In genomic region chr1:32111789-32112188, GRCh38 we compare ENCODE assay signal across 1 cellular context.
A peak's percentile ranks its signal among the peaks of the same experiment; 100 is the strongest.
TF ChIP-seq lines count a peak whose summit lies in the region.

No MANE protein-coding gene starts in this region.

TF ChIP-seq in K562, 482 proteins besides CTCF, POLR2A, EP300 and RAD21:
- no peak for TF ChIP-seq CBX1 (IDR thresholded peaks at IDR 0.05; ENCODE audit: low read depth)
- 0 out of 4 replicates have a peak, but pooled peaks of 1 of the 2 experiments have one; percentile 22 for TF ChIP-seq UBTF (IDR thresholded peaks at IDR 0.05; ENCODE audit: borderline replicate concordance in 1 of 2, low read depth in 2 of 2, low read length in 2 of 2)
- TF ChIP-seq WHSC1 (IDR thresholded peaks at IDR 0.05; ENCODE audit: low read length) = no peak
- no peak for TF ChIP-seq ZBTB1 (CRISPR knock-in tag; IDR thresholded peaks at IDR 0.05; ENCODE audit: borderline replicate concordance, low read depth)
- TF ChIP-seq, protein P1, sequence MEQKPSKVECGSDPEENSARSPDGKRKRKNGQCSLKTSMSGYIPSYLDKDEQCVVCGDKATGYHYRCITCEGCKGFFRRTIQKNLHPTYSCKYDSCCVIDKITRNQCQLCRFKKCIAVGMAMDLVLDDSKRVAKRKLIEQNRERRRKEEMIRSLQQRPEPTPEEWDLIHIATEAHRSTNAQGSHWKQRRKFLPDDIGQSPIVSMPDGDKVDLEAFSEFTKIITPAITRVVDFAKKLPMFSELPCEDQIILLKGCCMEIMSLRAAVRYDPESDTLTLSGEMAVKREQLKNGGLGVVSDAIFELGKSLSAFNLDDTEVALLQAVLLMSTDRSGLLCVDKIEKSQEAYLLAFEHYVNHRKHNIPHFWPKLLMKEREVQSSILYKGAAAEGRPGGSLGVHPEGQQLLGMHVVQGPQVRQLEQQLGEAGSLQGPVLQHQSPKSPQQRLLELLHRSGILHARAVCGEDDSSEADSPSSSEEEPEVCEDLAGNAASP (IDR thresholded peaks at IDR 0.05) = no peak
- TF ChIP-seq, protein P2, sequence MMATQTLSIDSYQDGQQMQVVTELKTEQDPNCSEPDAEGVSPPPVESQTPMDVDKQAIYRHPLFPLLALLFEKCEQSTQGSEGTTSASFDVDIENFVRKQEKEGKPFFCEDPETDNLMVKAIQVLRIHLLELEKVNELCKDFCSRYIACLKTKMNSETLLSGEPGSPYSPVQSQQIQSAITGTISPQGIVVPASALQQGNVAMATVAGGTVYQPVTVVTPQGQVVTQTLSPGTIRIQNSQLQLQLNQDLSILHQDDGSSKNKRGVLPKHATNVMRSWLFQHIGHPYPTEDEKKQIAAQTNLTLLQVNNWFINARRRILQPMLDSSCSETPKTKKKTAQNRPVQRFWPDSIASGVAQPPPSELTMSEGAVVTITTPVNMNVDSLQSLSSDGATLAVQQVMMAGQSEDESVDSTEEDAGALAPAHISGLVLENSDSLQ (IDR thresholded peaks at IDR 0.05) = peak; percentile 93
- TF ChIP-seq, protein P3, sequence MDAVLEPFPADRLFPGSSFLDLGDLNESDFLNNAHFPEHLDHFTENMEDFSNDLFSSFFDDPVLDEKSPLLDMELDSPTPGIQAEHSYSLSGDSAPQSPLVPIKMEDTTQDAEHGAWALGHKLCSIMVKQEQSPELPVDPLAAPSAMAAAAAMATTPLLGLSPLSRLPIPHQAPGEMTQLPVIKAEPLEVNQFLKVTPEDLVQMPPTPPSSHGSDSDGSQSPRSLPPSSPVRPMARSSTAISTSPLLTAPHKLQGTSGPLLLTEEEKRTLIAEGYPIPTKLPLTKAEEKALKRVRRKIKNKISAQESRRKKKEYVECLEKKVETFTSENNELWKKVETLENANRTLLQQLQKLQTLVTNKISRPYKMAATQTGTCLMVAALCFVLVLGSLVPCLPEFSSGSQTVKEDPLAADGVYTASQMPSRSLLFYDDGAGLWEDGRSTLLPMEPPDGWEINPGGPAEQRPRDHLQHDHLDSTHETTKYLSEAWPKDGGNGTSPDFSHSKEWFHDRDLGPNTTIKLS (IDR thresholded peaks at IDR 0.05; ENCODE audit: borderline replicate concordance, low read depth) = no peak
- no peak for TF ChIP-seq TEAD2 (tag; IDR thresholded peaks at IDR 0.05)
- no peak for TF ChIP-seq HNRNPL (IDR thresholded peaks at IDR 0.05; ENCODE audit: low read depth, low read length)
- no peak for TF ChIP-seq SAFB (IDR thresholded peaks at IDR 0.05; ENCODE audit: borderline replicate concordance, low read depth, low read length)
- TF ChIP-seq THAP7 (CRISPR knock-in tag; IDR thresholded peaks at IDR 0.05) = no peak
- TF ChIP-seq MED1 (CRISPR knock-in tag; IDR thresholded peaks at IDR 0.05; ENCODE audit: borderline replicate concordance) = no peak
- peak in 1 of 2 experiments; percentile 49; a peak in 2 of 4 replicates for TF ChIP-seq KDM1A (IDR thresholded peaks at IDR 0.05)
- no peak for TF ChIP-seq TAF1 (IDR thresholded peaks at IDR 0.05; ENCODE audit: control insufficient read depth, extremely low read depth, insufficient read depth, low read length, severe bottlenecking)
- no peak for TF ChIP-seq ZNF224 (CRISPR knock-in tag; IDR thresholded peaks at IDR 0.05)
- no peak for TF ChIP-seq CHD1 (IDR thresholded peaks at IDR 0.05; ENCODE audit: low read length)
- no peak for TF ChIP-seq TEAD1 (CRISPR knock-in tag; IDR thresholded peaks at IDR 0.05)
- TF ChIP-seq MAFG (tag; conservative IDR thresholded peaks at IDR 0.05) = no peak
- TF ChIP-seq ESRRA (IDR thresholded peaks at IDR 0.05; ENCODE audit: borderline replicate concordance, low read depth) = no peak
- TF ChIP-seq TCFL5 (CRISPR knock-in tag; conservative IDR thresholded peaks at IDR 0.05) = no peak
- peak; percentile 83 for TF ChIP-seq PHF21A (IDR thresholded peaks at IDR 0.05; ENCODE audit: borderline replicate concordance, low read depth)
- TF ChIP-seq CBFB (CRISPR knock-in tag; IDR thresholded peaks at IDR 0.05) = no peak
- TF ChIP-seq TRIM28 (IDR thresholded peaks at IDR 0.05) = no peak
- TF ChIP-seq SIRT6 (IDR thresholded peaks at IDR 0.05; ENCODE audit: low read depth, low read length) = no peak
- no peak for TF ChIP-seq MAFK (IDR thresholded peaks at IDR 0.05; ENCODE audit: low read length)
- TF ChIP-seq THRB (CRISPR knock-in tag; conservative IDR thresholded peaks at IDR 0.05) = no peak
- TF ChIP-seq PML (IDR thresholded peaks at IDR 0.05; ENCODE audit: low read length) = no peak
- TF ChIP-seq, protein P4, sequence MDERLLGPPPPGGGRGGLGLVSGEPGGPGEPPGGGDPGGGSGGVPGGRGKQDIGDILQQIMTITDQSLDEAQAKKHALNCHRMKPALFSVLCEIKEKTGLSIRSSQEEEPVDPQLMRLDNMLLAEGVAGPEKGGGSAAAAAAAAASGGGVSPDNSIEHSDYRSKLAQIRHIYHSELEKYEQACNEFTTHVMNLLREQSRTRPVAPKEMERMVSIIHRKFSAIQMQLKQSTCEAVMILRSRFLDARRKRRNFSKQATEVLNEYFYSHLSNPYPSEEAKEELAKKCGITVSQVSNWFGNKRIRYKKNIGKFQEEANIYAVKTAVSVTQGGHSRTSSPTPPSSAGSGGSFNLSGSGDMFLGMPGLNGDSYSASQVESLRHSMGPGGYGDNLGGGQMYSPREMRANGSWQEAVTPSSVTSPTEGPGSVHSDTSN (CRISPR knock-in tag; IDR thresholded peaks at IDR 0.05; ENCODE audit: low read depth) = no peak
- TF ChIP-seq, protein P4 (tag; conservative IDR thresholded peaks at IDR 0.05; ENCODE audit: low read depth) = peak; percentile 85
- no peak for TF ChIP-seq ASH1L (IDR thresholded peaks at IDR 0.05; ENCODE audit: borderline replicate concordance, low read depth, partially characterized antibody)
- TF ChIP-seq XRCC5 (IDR thresholded peaks at IDR 0.05; ENCODE audit: low read depth, low read length) = no peak
- TF ChIP-seq IFI16 (CRISPR knock-in tag; IDR thresholded peaks at IDR 0.05) = no peak
- TF ChIP-seq, protein P5, sequence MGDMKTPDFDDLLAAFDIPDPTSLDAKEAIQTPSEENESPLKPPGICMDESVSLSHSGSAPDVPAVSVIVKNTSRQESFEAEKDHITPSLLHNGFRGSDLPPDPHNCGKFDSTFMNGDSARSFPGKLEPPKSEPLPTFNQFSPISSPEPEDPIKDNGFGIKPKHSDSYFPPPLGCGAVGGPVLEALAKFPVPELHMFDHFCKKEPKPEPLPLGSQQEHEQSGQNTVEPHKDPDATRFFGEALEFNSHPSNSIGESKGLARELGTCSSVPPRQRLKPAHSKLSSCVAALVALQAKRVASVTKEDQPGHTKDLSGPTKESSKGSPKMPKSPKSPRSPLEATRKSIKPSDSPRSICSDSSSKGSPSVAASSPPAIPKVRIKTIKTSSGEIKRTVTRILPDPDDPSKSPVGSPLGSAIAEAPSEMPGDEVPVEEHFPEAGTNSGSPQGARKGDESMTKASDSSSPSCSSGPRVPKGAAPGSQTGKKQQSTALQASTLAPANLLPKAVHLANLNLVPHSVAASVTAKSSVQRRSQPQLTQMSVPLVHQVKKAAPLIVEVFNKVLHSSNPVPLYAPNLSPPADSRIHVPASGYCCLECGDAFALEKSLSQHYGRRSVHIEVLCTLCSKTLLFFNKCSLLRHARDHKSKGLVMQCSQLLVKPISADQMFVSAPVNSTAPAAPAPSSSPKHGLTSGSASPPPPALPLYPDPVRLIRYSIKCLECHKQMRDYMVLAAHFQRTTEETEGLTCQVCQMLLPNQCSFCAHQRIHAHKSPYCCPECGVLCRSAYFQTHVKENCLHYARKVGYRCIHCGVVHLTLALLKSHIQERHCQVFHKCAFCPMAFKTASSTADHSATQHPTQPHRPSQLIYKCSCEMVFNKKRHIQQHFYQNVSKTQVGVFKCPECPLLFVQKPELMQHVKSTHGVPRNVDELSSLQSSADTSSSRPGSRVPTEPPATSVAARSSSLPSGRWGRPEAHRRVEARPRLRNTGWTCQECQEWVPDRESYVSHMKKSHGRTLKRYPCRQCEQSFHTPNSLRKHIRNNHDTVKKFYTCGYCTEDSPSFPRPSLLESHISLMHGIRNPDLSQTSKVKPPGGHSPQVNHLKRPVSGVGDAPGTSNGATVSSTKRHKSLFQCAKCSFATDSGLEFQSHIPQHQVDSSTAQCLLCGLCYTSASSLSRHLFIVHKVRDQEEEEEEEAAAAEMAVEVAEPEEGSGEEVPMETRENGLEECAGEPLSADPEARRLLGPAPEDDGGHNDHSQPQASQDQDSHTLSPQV (IDR thresholded peaks at IDR 0.05) = no peak
- TF ChIP-seq SMAD4 (CRISPR knock-in tag; conservative IDR thresholded peaks at IDR 0.05) = no peak
- TF ChIP-seq ZBTB26 (CRISPR knock-in tag; IDR thresholded peaks at IDR 0.05) = no peak
- TF ChIP-seq RHOXF2B (CRISPR knock-in tag; conservative IDR thresholded peaks at IDR 0.05) = no peak
- TF ChIP-seq HNRNPUL1 (IDR thresholded peaks at IDR 0.05; ENCODE audit: low read length) = 0 out of 2 replicates have a peak, but pooled peaks have one; percentile 29
